1 cellular context compared by ENCODE assay signal in genomic region chrX:21959362-21960051, GRCh38.
TF ChIP-seq lines count a peak whose summit lies in the region.

No MANE protein-coding gene starts in this region.

TF ChIP-seq in SK-N-SH, 30 proteins besides CTCF, POLR2A, EP300 and RAD21:
- TF ChIP-seq FOXM1 (IDR thresholded peaks at IDR 0.05; ENCODE audit: low read depth): no peak
- no peak for TF ChIP-seq TEAD4 (IDR thresholded peaks at IDR 0.05; ENCODE audit: borderline replicate concordance, insufficient read depth)
- no peak for TF ChIP-seq FOSL2 (IDR thresholded peaks at IDR 0.05; ENCODE audit: borderline replicate concordance, low read depth)
- no peak for TF ChIP-seq IRF3 (IDR thresholded peaks at IDR 0.05; ENCODE audit: low read depth, low read length)
- TF ChIP-seq SMC3 (IDR thresholded peaks at IDR 0.05; ENCODE audit: low read depth, low read length): no peak
- no peak for TF ChIP-seq EZH2phosphoT487 (IDR thresholded peaks at IDR 0.05; ENCODE audit: borderline replicate concordance, low read depth)
- TF ChIP-seq SIN3A (IDR thresholded peaks at IDR 0.05; ENCODE audit: borderline replicate concordance, low read depth, low read length): no peak
- no peak for TF ChIP-seq REST (IDR thresholded peaks at IDR 0.05; ENCODE audit: low read depth, low read length)
- no peak for TF ChIP-seq USF1 (IDR thresholded peaks at IDR 0.05; ENCODE audit: borderline replicate concordance, low read depth)
- TF ChIP-seq POLR2AphosphoS5 (IDR thresholded peaks at IDR 0.05; ENCODE audit: low read depth, low read length): no peak
- TF ChIP-seq FOXJ3 (CRISPR knock-in tag; IDR thresholded peaks at IDR 0.05): no peak
- TF ChIP-seq PBX3 (IDR thresholded peaks at IDR 0.05): no peak
- TF ChIP-seq USF2 (IDR thresholded peaks at IDR 0.05; ENCODE audit: borderline replicate concordance, low read depth, low read length): no peak
